21 cellular contexts compared by ENCODE assay signal in genomic region chr12:122208073-122208820, GRCh38. TPM values are rescaled to one million over a fixed set of nuclear protein-coding genes. Genes with fewer than 3 reads are reported as not detected.
"Had no signal": no experiment of that assay in that cellular context is flagged by ENCODE, and none has a peak within 500 bp of the region (broad histone marks: within the 10 kb centered on the region; RNA-seq: fewer than 3 reads in every experiment).

No MANE protein-coding gene starts in this region.

- H3K27ac ChIP-seq: brain microvascular endothelial cell, pancreas, thoracic aorta, vagina had no signal

- H3K4me3 Mint-ChIP-seq: activated CD4-positive, alpha-beta T cell treated with anti-CD3 and anti-CD28 coated beads for 36 hours; endodermal cell; mesothelial cell of epicardium; stimulated activated naive CD8-positive, alpha-beta T cell treated with anti-CD3 and anti-CD28 coated beads, Interleukin-15, amount 100 ng/mL, for 72 hours had no signal

- H3K27me3 ChIP-seq: pancreas had no signal

- H3K4me3 ChIP-seq: pancreas, thoracic aorta, vagina had no signal

- H3K9me3 ChIP-seq: pancreas, thoracic aorta, vagina had no signal

- H3K27ac Mint-ChIP-seq: activated CD4-positive, alpha-beta T cell treated with anti-CD3 and anti-CD28 coated beads for 36 hours; endodermal cell; mesothelial cell of epicardium; stimulated activated naive CD8-positive, alpha-beta T cell treated with anti-CD3 and anti-CD28 coated beads, Interleukin-15, amount 100 ng/mL, for 72 hours had no signal

- DNase-seq: activated CD4-positive, alpha-beta T cell treated with anti-CD3 and anti-CD28 coated beads for 36 hours; brain microvascular endothelial cell; endodermal cell; hypothalamus; kidney glomerular epithelial cell; pancreas; stimulated activated CD4-positive, alpha-beta T cell treated with anti-CD3 and anti-CD28 coated beads, Interleukin-4, amount 100 ng/mL, for 4 hours; stimulated activated naive CD8-positive, alpha-beta T cell treated with anti-CD3 and anti-CD28 coated beads, Interleukin-15, amount 100 ng/mL, for 72 hours; T-helper 9 cell had no signal

- FAIRE-seq: pancreas had no signal

- H3K9me3 Mint-ChIP-seq: activated naive CD4-positive, alpha-beta T cell treated with anti-CD3 and anti-CD28 coated beads, Interleukin-2, amount 50 U/mL, for 72 hours; endodermal cell; mesothelial cell of epicardium; stimulated activated naive CD8-positive, alpha-beta T cell treated with anti-CD3 and anti-CD28 coated beads, Interleukin-15, amount 100 ng/mL, for 72 hours had no signal

- ATAC-seq: activated CD4-positive, alpha-beta T cell treated with anti-CD3 and anti-CD28 coated beads for 36 hours; activated naive CD4-positive, alpha-beta T cell treated with anti-CD3 and anti-CD28 coated beads, Interleukin-2, amount 50 U/mL, for 72 hours; esophagus mucosa; pancreas; stimulated activated naive CD8-positive, alpha-beta T cell treated with anti-CD3 and anti-CD28 coated beads, Interleukin-15, amount 100 ng/mL, for 72 hours had no signal

RNA-seq across cellular contexts. Expression of gene B3GNT4, which starts 4.7 kb away (rescaled TPM):
- total RNA-seq: glomerular endothelial cell, liver, myocyte, skeletal muscle tissue had no signal

RNA-seq across cellular contexts. Expression of gene LRRC43, which starts 25.3 kb away (rescaled TPM):
- total RNA-seq: myocyte, skeletal muscle tissue, thoracic aorta, vagina had no signal

RNA-seq across cellular contexts. Expression of gene IL31, which starts 34.2 kb away (rescaled TPM):
- total RNA-seq: chondrocyte, dermis microvascular lymphatic vessel endothelial cell, endodermal cell, esophagus mucosa, glomerular endothelial cell, liver, mesothelial cell of epicardium, myocyte, pancreas, renal cortical epithelial cell, skeletal muscle tissue, thoracic aorta, vagina had no signal
- polyA plus RNA-seq: liver, pancreas had no signal
